In the genomic region with DNA sequence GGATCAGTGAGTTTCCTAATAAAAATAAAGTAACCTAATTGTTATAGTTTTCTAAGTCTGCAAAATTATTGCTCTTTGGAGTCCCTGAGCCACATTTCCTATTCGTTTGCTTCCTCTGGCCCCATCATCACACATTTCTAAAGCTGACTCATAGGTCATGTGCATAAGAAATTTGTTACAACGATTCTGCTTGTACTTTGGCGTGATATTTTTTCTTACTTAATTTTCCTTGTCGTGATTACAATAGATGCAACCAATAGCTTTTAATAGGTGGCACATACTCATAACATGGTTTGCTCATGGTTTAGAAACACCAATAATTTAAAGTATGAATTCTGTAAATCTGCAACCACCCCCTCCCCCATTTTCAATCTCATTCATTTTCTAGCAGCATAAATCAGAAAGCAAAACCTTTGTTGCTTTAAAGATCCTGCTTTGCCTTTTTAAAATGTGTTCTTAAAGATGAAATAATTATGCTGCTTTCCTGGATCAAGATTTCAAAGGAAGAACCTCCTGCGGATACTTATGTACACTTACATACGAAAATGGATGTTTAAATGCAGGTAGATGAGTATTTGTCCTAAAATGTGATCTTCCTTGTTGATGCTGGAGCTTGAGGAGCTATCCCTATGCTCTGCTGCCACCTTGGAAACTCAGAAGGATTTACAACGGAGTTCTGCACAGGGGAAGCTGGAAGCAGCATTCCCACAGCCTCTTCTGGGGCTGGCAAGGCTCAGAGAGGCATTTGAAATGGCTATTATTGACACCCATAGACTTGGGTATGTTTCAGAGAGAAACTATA, we compare ENCODE assay signal across 9 cellular contexts. TPM values are rescaled to one million over a fixed set of nuclear protein-coding genes. Genes with fewer than 3 reads are reported as not detected.
DNase-seq lines count a peak whose midpoint lies in the region; ATAC-seq and TF ChIP-seq lines count a peak whose summit lies in the region.
"Had no signal": no experiment of that assay in that cellular context is flagged by ENCODE, and none has a peak within 500 bp of the region (broad histone marks: within the 10 kb centered on the region; RNA-seq: fewer than 3 reads in every experiment).

No MANE protein-coding gene starts in this region.

- H3K36me3 ChIP-seq in WERI-Rb-1 (no peaks in the 10 kb centered on the region), psoas muscle (ENCODE audit: insufficient read depth in 1 of 2, low read depth in 1 of 2) (no peaks in the 10 kb centered on the region)

- H3K4me1 ChIP-seq in psoas muscle: no peaks in the 10 kb centered on the region

- DNase-seq in HuH-7 (ENCODE audit: low spot score) (peak; percentile 34), WERI-Rb-1 (peak; percentile 54), left cardiac atrium (peak; percentile 48), psoas muscle (peak in 1 of 2 donors; percentile 38), GDM1 (lab: John Stamatoyannopoulos, UW) (no peak)
- DNase-seq in stimulated activated naive CD4-positive, alpha-beta T cell treated with Interleukin-2 at 50 U/mL for 16 hours (lab: John Stamatoyannopoulos, UW): no peak
- no peak for DNase-seq in stimulated activated naive CD8-positive, alpha-beta T cell treated with anti-CD3 and anti-CD28 coated beads, Interleukin-15, Interleukin-2, amounts not matched to agents 100 U/mL and 50 U/mL, for 24 hours

- ATAC-seq in left cardiac atrium (peak; percentile 54 to 63), psoas muscle (peak in 1 of 4 donors; percentile 26), GM21529 (IDR thresholded peaks at IDR 0.05; ENCODE audit: unreplicated experiment) (no peak)
- no peak for ATAC-seq in stimulated activated naive CD8-positive, alpha-beta T cell treated with anti-CD3 and anti-CD28 coated beads, Interleukin-15, Interleukin-2, amounts not matched to agents 100 U/mL and 50 U/mL, for 24 hours

- H3K4me3 ChIP-seq in WERI-Rb-1 (ENCODE audit: low read depth, low read length): peak overlapping the region; percentile 84
- H3K4me3 ChIP-seq in psoas muscle: peak overlapping the region; percentile 77

- TF ChIP-seq CTCF in WERI-Rb-1 (IDR thresholded peaks at IDR 0.05; ENCODE audit: low read depth, low read length) (peak; percentile 61), psoas muscle (IDR thresholded peaks at IDR 0.05) (peak; percentile 41)

- WGBS in psoas muscle, 3 donors: 27 to 38% (median 30%) methylated on average over 7 of the region's 7 CpGs

- intact Hi-C loops in left cardiac atrium (cut with DNase I): loop anchor here in 1 of 2 donors (2.0 kb wide), 1 partner anchor 113 kb away; no protein-coding TSS in a partner anchor
- intact Hi-C loops in psoas muscle (cut with DNase I): loop anchor here in 1 of 2 donors (10.0 kb wide), 1 partner anchor 333 kb away; no protein-coding TSS in a partner anchor

- H3K9me3 ChIP-seq in WERI-Rb-1 (ENCODE audit: severe bottlenecking): no peaks in the 10 kb centered on the region
- H3K9me3 ChIP-seq in psoas muscle: no peaks in the 10 kb centered on the region

- H3K27ac ChIP-seq in WERI-Rb-1 (no peak overlapping the region), psoas muscle (peak overlapping the region; percentile 56)

- H3K27me3 ChIP-seq in WERI-Rb-1 (ENCODE audit: insufficient read depth, low read depth, severe bottlenecking) (peaks cover 25% of the 10 kb centered on the region), psoas muscle (ENCODE audit: insufficient read depth in 3 of 3, low read length in 2 of 3) (peaks cover 0 to 33% (median 9%) of the 10 kb centered on the region in 3 donors)

RNA-seq across cellular contexts. Expression of a gene that starts 1.7 kb away (rescaled TPM):
- total RNA-seq in left cardiac atrium: 10 to 100 TPM in 1 of 2 donors, 1 to 10 TPM in 1; 8.9 to 20.5 TPM
- total RNA-seq in psoas muscle: 10 to 100 TPM in 1 of 4 donors, 1 to 10 TPM in 3; 2.4 to 10.2 (median 7.0) TPM
- 1 to 10 TPM; 1.3 to 2.4 (median 1.5) TPM for polyA plus RNA-seq in psoas muscle
- total RNA-seq: T-helper 2 cell treated with Interferon-gamma antibody and Interleukin-4, amounts not matched to agents 100 ng/mL and 5 ng/mL, for 36 hours had no signal

Comparison
In these comparisons a context has a peak if more than half of its experiments do, and no peak if none do; other contexts are left out.
1. DNase-seq: peak in HuH-7 (single experiment), WERI-Rb-1 (single experiment) and left cardiac atrium (single experiment); none in stimulated activated naive CD4-positive, alpha-beta T cell treated with Interleukin-2 at 50 U/mL for 16 hours (single experiment), stimulated activated naive CD8-positive, alpha-beta T cell treated with anti-CD3 and anti-CD28 coated beads, Interleukin-15, Interleukin-2, amounts not matched to agents 100 U/mL and 50 U/mL, for 24 hours (single experiment) and GDM1 (single experiment).
2. ATAC-seq: peak in left cardiac atrium (2 of 2); none in GM21529 (single experiment) and stimulated activated naive CD8-positive, alpha-beta T cell treated with anti-CD3 and anti-CD28 coated beads, Interleukin-15, Interleukin-2, amounts not matched to agents 100 U/mL and 50 U/mL, for 24 hours (single experiment).